Comparison of ENCODE assay signal across 8 cellular contexts in genomic region chr20:17556842-17557674, GRCh38. TPM values are rescaled to one million over a fixed set of nuclear protein-coding genes. Genes with fewer than 3 reads are reported as not detected.
A peak's percentile ranks its signal among the peaks of the same experiment; 100 is the strongest.
DNase-seq lines count a peak whose midpoint lies in the region; ATAC-seq and TF ChIP-seq lines count a peak whose summit lies in the region.

No MANE protein-coding gene starts in this region.

- H3K4me3 Mint-ChIP-seq in activated CD4-positive, alpha-beta T cell treated with anti-CD3 and anti-CD28 coated beads, Interleukin-2, amount 10 ng/mL, durations not matched to agents 24 days and 14 days = no peak overlapping the region
- H3K4me3 Mint-ChIP-seq in brain = peak overlapping the region in 2 of 5 experiments; percentile 1 to 33

- TF ChIP-seq CTCF in brain (conservative IDR thresholded peaks at IDR 0.05) (no peak), right lobe of liver (IDR thresholded peaks at IDR 0.05) (no peak)

- H3K36me3 Mint-ChIP-seq in activated CD4-positive, alpha-beta T cell treated with anti-CD3 and anti-CD28 coated beads, Interleukin-2, amount 10 ng/mL, durations not matched to agents 24 days and 14 days (ENCODE audit: low read depth) = no peaks in the 10 kb centered on the region
- no peaks in the 10 kb centered on the region for H3K36me3 Mint-ChIP-seq in brain

- no peak for TF ChIP-seq POLR2A in right lobe of liver (IDR thresholded peaks at IDR 0.05)

- H3K27ac Mint-ChIP-seq in activated CD4-positive, alpha-beta T cell treated with anti-CD3 and anti-CD28 coated beads, Interleukin-2, amount 10 ng/mL, durations not matched to agents 24 days and 14 days = peak overlapping the region; percentile 97
- H3K27ac Mint-ChIP-seq in brain = peak overlapping the region in 3 of 5 experiments; percentile 29 to 80 (median 71)

- H3K27me3 ChIP-seq in right lobe of liver = no peaks in the 10 kb centered on the region

- no peak for DNase-seq in activated CD4-positive, alpha-beta T cell treated with anti-CD3 and anti-CD28 coated beads, Interleukin-2, amount 10 ng/mL, durations not matched to agents 24 days and 14 days
- DNase-seq in activated CD4-positive, alpha-beta T cell treated with anti-CD3 and anti-CD28 coated beads for 1 hour = no peak
- DNase-seq in right lobe of liver (peak; percentile 84 to 94 (median 92)), NCI-H1436 (lab: John Stamatoyannopoulos, UW) (no peak)

- no peaks in the 10 kb centered on the region for H3K9me3 ChIP-seq in right lobe of liver

- peaks cover 0 to 11% (median 2%) of the 10 kb centered on the region in 4 donors for H3K4me1 ChIP-seq in right lobe of liver

- no peaks in the 10 kb centered on the region for H3K27me3 Mint-ChIP-seq in activated CD4-positive, alpha-beta T cell treated with anti-CD3 and anti-CD28 coated beads, Interleukin-2, amount 10 ng/mL, durations not matched to agents 24 days and 14 days
- peaks cover 4% of the 10 kb centered on the region for H3K27me3 Mint-ChIP-seq in brain

- ATAC-seq in right lobe of liver (peak; percentile 96 to 100 (median 99)), HG03097 (IDR thresholded peaks at IDR 0.05; ENCODE audit: low FRiP score, unreplicated experiment) (no peak), HG02981 (IDR thresholded peaks at IDR 0.05; ENCODE audit: unreplicated experiment) (no peak), GM19463 (IDR thresholded peaks at IDR 0.05; ENCODE audit: unreplicated experiment) (no peak)

- H3K9me3 Mint-ChIP-seq in activated CD4-positive, alpha-beta T cell treated with anti-CD3 and anti-CD28 coated beads, Interleukin-2, amount 10 ng/mL, durations not matched to agents 24 days and 14 days = peaks cover 5% of the 10 kb centered on the region
- H3K9me3 Mint-ChIP-seq in brain = no peaks in the 10 kb centered on the region

- H3K27ac ChIP-seq in right lobe of liver = peak overlapping the region in 1 of 3 donors; percentile 19

- peaks cover 36% of the 10 kb centered on the region for H3K4me1 Mint-ChIP-seq in activated CD4-positive, alpha-beta T cell treated with anti-CD3 and anti-CD28 coated beads, Interleukin-2, amount 10 ng/mL, durations not matched to agents 24 days and 14 days
- H3K4me1 Mint-ChIP-seq in brain = peaks cover 24% of the 10 kb centered on the region

- H3K4me3 ChIP-seq in right lobe of liver = no peak overlapping the region

- intact Hi-C loops in activated CD4-positive, alpha-beta T cell treated with anti-CD3 and anti-CD28 coated beads, Interleukin-2, amount 10 ng/mL, durations not matched to agents 24 days and 14 days (cut with micrococcal nuclease) = no loop called here
- intact Hi-C loops in right lobe of liver (cut with DNase I) = no loop called here

- no peaks in the 10 kb centered on the region for H3K36me3 ChIP-seq in right lobe of liver

- 45% methylated on average over 8 of the region's 11 CpGs for WGBS in right lobe of liver (ENCODE audit: insufficient coverage, low coverage, low lambda C conversion rate, missing lambda C conversion rate)

RNA-seq across cellular contexts. Expression of gene DSTN, which starts 12.8 kb away (rescaled TPM):
- total RNA-seq in activated CD4-positive, alpha-beta T cell treated with anti-CD3 and anti-CD28 coated beads, Interleukin-2, amount 10 ng/mL, durations not matched to agents 24 days and 14 days = 58.6 and 65.6 TPM in 2 replicates
- 235 TPM for polyA plus RNA-seq in brain (ENCODE audit: insufficient read depth, low read depth, low replicate concordance)
- 10 to 100 TPM; 65.8 to 94.4 (median 86.9) TPM for total RNA-seq in right lobe of liver

RNA-seq across cellular contexts. Expression of gene BFSP1, which starts 25.9 kb away (rescaled TPM):
- 0.33 and 0.43 TPM in 2 replicates for total RNA-seq in activated CD4-positive, alpha-beta T cell treated with anti-CD3 and anti-CD28 coated beads, Interleukin-2, amount 10 ng/mL, durations not matched to agents 24 days and 14 days
- polyA plus RNA-seq in brain (ENCODE audit: insufficient read depth, low read depth, low replicate concordance) = 3.6 TPM
- total RNA-seq in right lobe of liver = under 1 TPM; 0.16 to 0.68 (median 0.25) TPM

Comparison
In these comparisons a context has a peak if more than half of its experiments do, and no peak if none do; other contexts are left out.
1. DNase-seq: peak in right lobe of liver (3 of 3); none in activated CD4-positive, alpha-beta T cell treated with anti-CD3 and anti-CD28 coated beads, Interleukin-2, amount 10 ng/mL, durations not matched to agents 24 days and 14 days (single experiment), activated CD4-positive, alpha-beta T cell treated with anti-CD3 and anti-CD28 coated beads for 1 hour (single experiment) and NCI-H1436 (single experiment).
2. ATAC-seq: peak in right lobe of liver (4 of 4); none in HG03097 (single experiment), HG02981 (single experiment) and GM19463 (single experiment).